ENCODE assay signal across 8 cellular contexts in the genomic region with DNA sequence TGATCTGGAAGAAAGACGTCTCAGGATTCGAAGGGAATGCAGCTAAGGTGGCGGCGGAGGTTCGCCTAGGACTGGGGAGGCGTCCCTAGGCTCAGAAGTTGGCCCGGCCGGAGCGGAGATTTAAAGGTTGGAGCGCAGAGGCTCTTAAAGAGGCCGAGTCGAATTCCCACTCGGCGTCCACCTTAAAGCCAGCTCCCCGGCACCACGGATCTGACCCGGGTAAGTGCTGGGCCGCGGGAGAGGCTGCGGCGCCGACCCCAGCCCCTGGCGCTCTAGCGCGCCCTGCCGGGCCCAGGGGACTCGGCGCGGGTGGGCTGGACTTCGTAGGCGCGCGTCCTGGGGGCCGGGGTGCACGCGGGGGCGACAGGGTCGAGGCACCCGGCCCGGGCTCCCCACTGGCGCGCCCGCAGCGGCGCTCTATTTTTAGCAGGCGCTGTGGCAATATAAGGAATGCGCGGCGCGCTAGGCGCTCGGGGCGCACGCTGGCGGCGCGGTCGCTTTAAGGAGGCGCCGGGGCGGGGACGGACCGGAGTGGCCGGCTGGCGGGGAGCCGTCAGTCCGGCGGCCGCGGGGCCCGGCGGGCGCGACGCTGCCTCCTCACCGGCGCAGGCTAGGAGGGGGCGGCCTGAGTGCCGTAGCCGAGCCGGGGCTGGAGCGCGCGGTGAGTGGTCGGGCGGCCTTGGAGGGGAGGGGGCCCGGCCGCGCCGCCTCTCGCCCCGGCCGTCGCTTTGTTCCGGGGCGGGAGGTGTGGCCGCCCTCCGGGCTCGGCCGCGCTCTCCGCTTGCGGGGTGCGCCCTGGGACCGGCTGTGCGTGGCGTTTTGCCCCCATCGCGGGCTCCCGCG. TPM values are rescaled to one million over a fixed set of nuclear protein-coding genes. Genes with fewer than 3 reads are reported as not detected.
DNase-seq lines count a peak whose midpoint lies in the region; ATAC-seq, FAIRE-seq and TF ChIP-seq lines count a peak whose summit lies in the region.

MRAS (plus strand) TSS at position 473 of the 843 bp plus-strand sequence. CDS start 24,305 bp downstream, outside the sequence.

- ATAC-seq in CD4-positive, CD25-positive, alpha-beta regulatory T cell (ENCODE audit: low read depth in 2 of 2) = no peak
- ATAC-seq in HG03442 (IDR thresholded peaks at IDR 0.05; ENCODE audit: unreplicated experiment) (peak; percentile 41), left ventricle myocardium superior (peak; percentile 81), GM18861 (IDR thresholded peaks at IDR 0.05; ENCODE audit: unreplicated experiment) (no peak), GM18517 (IDR thresholded peaks at IDR 0.05; ENCODE audit: unreplicated experiment) (no peak)

- H3K4me3 Mint-ChIP-seq in CD4-positive, CD25-positive, alpha-beta regulatory T cell = peak within 1 kb of the TSS; percentile 73 to 83 (median 76)
- H3K4me3 Mint-ChIP-seq in astrocyte (ENCODE audit: unreplicated experiment) (peak within 1 kb of the TSS; percentile 95), osteocyte (ENCODE audit: unreplicated experiment) (peak within 1 kb of the TSS; percentile 94)

- H2AFZ ChIP-seq in astrocyte (ENCODE audit: low read depth, low read length) = peak within 1 kb of the TSS; percentile 96

- H3K79me2 ChIP-seq in astrocyte (ENCODE audit: insufficient read depth, low read length) = peaks cover 4% of the 10 kb centered on the region

- peaks cover 10% of the 10 kb centered on the region for H3K4me1 ChIP-seq in CD4-positive, CD25-positive, alpha-beta regulatory T cell (ENCODE audit: control insufficient read depth, insufficient read depth, low read length, poor library complexity, severe bottlenecking)
- peaks cover 11% of the 10 kb centered on the region for H3K4me1 ChIP-seq in astrocyte (ENCODE audit: insufficient read depth, low read length)

- peaks cover 70% of the 10 kb centered on the region for H3K27me3 Mint-ChIP-seq in CD4-positive, CD25-positive, alpha-beta regulatory T cell
- H3K27me3 Mint-ChIP-seq in astrocyte (ENCODE audit: low read depth, unreplicated experiment) (peaks cover 7% of the 10 kb centered on the region), osteocyte (ENCODE audit: unreplicated experiment) (no peaks in the 10 kb centered on the region)

- peak in 1 of 3 donors; percentile 11 for DNase-seq in CD4-positive, CD25-positive, alpha-beta regulatory T cell
- DNase-seq in OCI-M1 (lab: John Stamatoyannopoulos, UW) (peak; percentile 77), astrocyte (ENCODE audit: low read depth) (peak; percentile 73), left ventricle myocardium superior (peak; percentile 93), osteocyte (ENCODE audit: extremely low spot score, unreplicated experiment) (peak; percentile 90)

- TF ChIP-seq CTCF in astrocyte (IDR thresholded peaks at IDR 0.05; ENCODE audit: insufficient read depth, low read depth, low read length) (no peak), osteocyte (IDR thresholded peaks at IDR 0.05) (peak; percentile 56)

- H3K4me3 ChIP-seq in CD4-positive, CD25-positive, alpha-beta regulatory T cell (ENCODE audit: low read depth, low read length) = no peak within 1 kb of the TSS
- peak within 1 kb of the TSS; percentile 73 for H3K4me3 ChIP-seq in astrocyte (ENCODE audit: insufficient read depth, low read depth, low read length)

- H3K4me2 ChIP-seq in astrocyte (ENCODE audit: low read length) = peak within 1 kb of the TSS; percentile 90

- intact Hi-C loops in left ventricle myocardium superior (cut with micrococcal nuclease) = no loop called here

- no peak within 1 kb of the TSS for H3K27ac Mint-ChIP-seq in CD4-positive, CD25-positive, alpha-beta regulatory T cell
- peak within 1 kb of the TSS; percentile 95 for H3K27ac Mint-ChIP-seq in astrocyte (ENCODE audit: unreplicated experiment)
- H3K27ac Mint-ChIP-seq in osteocyte (ENCODE audit: unreplicated experiment) = peak within 1 kb of the TSS; percentile 89

- peaks cover 22% of the 10 kb centered on the region for H4K20me1 ChIP-seq in astrocyte (ENCODE audit: insufficient read depth, low read length)

- H3K36me3 ChIP-seq in CD4-positive, CD25-positive, alpha-beta regulatory T cell (ENCODE audit: control insufficient read depth, insufficient read depth, low read length) = no peaks in the 10 kb centered on the region
- H3K36me3 ChIP-seq in astrocyte (ENCODE audit: insufficient read depth, low read length) = no peaks in the 10 kb centered on the region

- peaks cover 13% of the 10 kb centered on the region for H3K27me3 ChIP-seq in CD4-positive, CD25-positive, alpha-beta regulatory T cell (ENCODE audit: control insufficient read depth, insufficient read depth, low read length)
- H3K27me3 ChIP-seq in astrocyte (ENCODE audit: insufficient read depth, low read length) = no peaks in the 10 kb centered on the region

- peak within 1 kb of the TSS; percentile 84 for H3K9ac ChIP-seq in astrocyte (ENCODE audit: low read length)

- no peaks in the 10 kb centered on the region for H3K36me3 Mint-ChIP-seq in CD4-positive, CD25-positive, alpha-beta regulatory T cell
- H3K36me3 Mint-ChIP-seq in astrocyte (ENCODE audit: low read depth, unreplicated experiment) (no peaks in the 10 kb centered on the region), osteocyte (ENCODE audit: unreplicated experiment) (no peaks in the 10 kb centered on the region)

- peaks cover 0 to 11% (median 3%) of the 10 kb centered on the region in 4 donors for H3K4me1 Mint-ChIP-seq in CD4-positive, CD25-positive, alpha-beta regulatory T cell
- H3K4me1 Mint-ChIP-seq in astrocyte (ENCODE audit: low read depth, unreplicated experiment) = peaks cover 13% of the 10 kb centered on the region
- peaks cover 35% of the 10 kb centered on the region for H3K4me1 Mint-ChIP-seq in osteocyte (ENCODE audit: unreplicated experiment)

- H3K27ac ChIP-seq in CD4-positive, CD25-positive, alpha-beta regulatory T cell (ENCODE audit: insufficient read depth, low read length, poor library complexity, severe bottlenecking) = no peak within 1 kb of the TSS
- H3K27ac ChIP-seq in astrocyte (ENCODE audit: low read depth, low read length) = peak within 1 kb of the TSS; percentile 66

- no peaks in the 10 kb centered on the region for H3K9me3 ChIP-seq in CD4-positive, CD25-positive, alpha-beta regulatory T cell (ENCODE audit: control insufficient read depth in 2 of 2, low read length in 2 of 2)
- no peaks in the 10 kb centered on the region for H3K9me3 ChIP-seq in astrocyte (ENCODE audit: insufficient read depth, low read depth, low read length)

- no peak for FAIRE-seq in astrocyte (lab: Jason Lieb, UNC)

- peaks cover 0 to 5% (median 0%) of the 10 kb centered on the region in 7 donors for H3K9me3 Mint-ChIP-seq in CD4-positive, CD25-positive, alpha-beta regulatory T cell
- H3K9me3 Mint-ChIP-seq in astrocyte (ENCODE audit: unreplicated experiment) = peaks cover 4% of the 10 kb centered on the region
- H3K9me3 Mint-ChIP-seq in osteocyte (ENCODE audit: unreplicated experiment) = no peaks in the 10 kb centered on the region

RNA-seq across cellular contexts. Expression of gene MRAS, which starts in this region (rescaled TPM):
- total RNA-seq in CD4-positive, CD25-positive, alpha-beta regulatory T cell = not detected
- polyA plus RNA-seq in CD4-positive, CD25-positive, alpha-beta regulatory T cell = not detected
- total RNA-seq in astrocyte = 55.4 and 81.8 TPM in 2 replicates
- 405 TPM for total RNA-seq in left ventricle myocardium superior
- 25.5 and 29.7 TPM in 2 replicates for total RNA-seq in osteocyte

Comparison
In these comparisons a context has a peak if more than half of its experiments do, and no peak if none do; other contexts are left out.
1. RNA of gene MRAS (total RNA-seq): 405 TPM in left ventricle myocardium superior (single experiment), 55.4 to 81.8 TPM in astrocyte and 25.5 to 29.7 TPM in osteocyte; not detected in CD4-positive, CD25-positive, alpha-beta regulatory T cell (single experiment); every median in the first group is over 10 times any median in the second.
2. ATAC-seq: peak in HG03442 (single experiment) and left ventricle myocardium superior (single experiment); none in CD4-positive, CD25-positive, alpha-beta regulatory T cell (0 of 2), GM18861 (single experiment) and GM18517 (single experiment).
3. H3K27ac Mint-ChIP-seq: peak in astrocyte (single experiment) and osteocyte (single experiment); none in CD4-positive, CD25-positive, alpha-beta regulatory T cell (0 of 3).
4. Peak in every context shown above with its lines, with median percentiles within 50 percentile points of each other: H3K4me3 Mint-ChIP-seq.